ENCODE assay signal across 12 cellular contexts in the genomic region with DNA sequence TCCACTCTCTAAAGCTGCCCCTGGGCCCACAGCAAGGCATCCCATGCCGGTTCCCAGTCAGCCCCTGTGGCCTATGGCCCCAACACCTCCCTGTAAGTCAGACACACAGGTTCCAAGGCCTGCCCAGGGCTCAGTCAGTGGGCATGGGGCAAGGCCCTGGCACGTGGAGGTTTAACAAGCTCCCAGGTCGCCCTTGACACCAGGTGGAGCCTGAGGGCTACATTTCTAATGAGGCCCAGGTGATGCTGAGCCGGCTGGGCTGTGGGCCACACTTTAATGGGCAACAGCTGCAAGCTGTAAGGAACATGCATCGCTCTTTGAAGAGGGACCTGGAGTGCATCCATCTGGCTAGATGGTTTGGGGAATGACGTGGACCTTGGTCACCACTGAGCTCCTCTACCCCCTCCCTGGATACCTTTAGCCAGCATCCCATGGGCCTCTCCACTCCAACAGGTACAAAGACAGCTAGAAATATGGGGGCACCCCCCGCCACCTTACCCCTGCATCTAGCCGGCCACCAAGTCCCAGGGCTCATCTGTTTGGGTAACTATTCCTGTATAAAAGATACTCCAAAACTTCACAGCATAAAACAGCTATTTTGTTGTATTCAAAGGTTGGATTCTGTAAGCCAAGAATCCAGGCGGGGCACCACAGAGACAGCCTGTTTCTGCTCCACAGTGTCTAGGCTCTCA.
A peak's percentile ranks its signal among the peaks of the same experiment; 100 is the strongest.
DNase-seq lines count a peak whose midpoint lies in the region; ATAC-seq and TF ChIP-seq lines count a peak whose summit lies in the region.
"Had no signal": no experiment of that assay in that cellular context is flagged by ENCODE, and none has a peak within 500 bp of the region (broad histone marks: within the 10 kb centered on the region; RNA-seq: fewer than 3 reads in every experiment).

No MANE protein-coding gene starts in this region.

- H3K9me3 Mint-ChIP-seq in Caco-2 (ENCODE audit: unreplicated experiment), result peaks cover 10% of the 10 kb centered on the region

- DNase-seq in Caco-2 (peak; percentile 21 to 38), HFF-Myc (ENCODE audit: extremely low read depth, low read depth) (peak; percentile 82), Panc1 (ENCODE audit: low read depth, low spot score) (no peak), hepatocyte (ENCODE audit: low spot score) (peak; percentile 37), HK-2 (ENCODE audit: unreplicated experiment) (no peak), BE2C (no peak), KG1 (lab: John Stamatoyannopoulos, UW) (no peak)
- DNase-seq: activated CD8-positive, alpha-beta memory T cell treated with anti-CD3 and anti-CD28 coated beads, Interleukin-2, amount 10 ng/mL, durations not matched to agents 7 days and 5 days; brain microvascular endothelial cell; midbrain had no signal

- BruUV-seq in Caco-2 (replicated peaks; lab: Mats Ljungman, UMichigan) (no TSS peak), Panc1 (replicated peaks; lab: Mats Ljungman, UMichigan) (no TSS peak)

- H3K4me2 ChIP-seq in hepatocyte, result no peak overlapping the region

- H3K4me3 ChIP-seq in Caco-2 (ENCODE audit: low read depth, low read length) (no peak overlapping the region), HFF-Myc (replicated peaks; ENCODE audit: low read depth, low read length) (no peak overlapping the region), Panc1 (ENCODE audit: low read depth in 2 of 2, low read length in 2 of 2) (no peak overlapping the region), hepatocyte (no peak overlapping the region), BE2C (ENCODE audit: low read depth, low read length) (no peak overlapping the region)
- H3K4me3 ChIP-seq: skin epidermis had no signal

- no peaks in the 10 kb centered on the region for H3K27me3 ChIP-seq in Caco-2 (replicated peaks; ENCODE audit: control insufficient read depth, insufficient read depth, low read length)
- no peaks in the 10 kb centered on the region for H3K27me3 ChIP-seq in Panc1 (ENCODE audit: control insufficient read depth, insufficient read depth, low read length)
- H3K27me3 ChIP-seq in hepatocyte, result no peaks in the 10 kb centered on the region
- no peaks in the 10 kb centered on the region for H3K27me3 ChIP-seq in BE2C
- H3K27me3 ChIP-seq: brain microvascular endothelial cell had no signal

- peak in 1 of 2 experiments; percentile 6 for TF ChIP-seq CTCF in Caco-2 (IDR thresholded peaks at IDR 0.05; ENCODE audit: insufficient read depth in 1 of 2, low read depth in 1 of 2, low read length in 1 of 2, severe bottlenecking in 1 of 2, unreplicated experiment in 1 of 2)
- peak; percentile 30 for TF ChIP-seq CTCF in HFF-Myc (IDR thresholded peaks at IDR 0.05; ENCODE audit: low read depth, low read length, missing control alignments)
- TF ChIP-seq CTCF in Panc1 (IDR thresholded peaks at IDR 0.05), result no peak
- no peak for TF ChIP-seq CTCF in hepatocyte (IDR thresholded peaks at IDR 0.05; ENCODE audit: poor library complexity)
- no peak for TF ChIP-seq CTCF in BE2C (IDR thresholded peaks at IDR 0.05; ENCODE audit: low read depth, low read length)

- H3K36me3 ChIP-seq in Caco-2 (ENCODE audit: control insufficient read depth, insufficient read depth, low read length), result no peaks in the 10 kb centered on the region
- no peaks in the 10 kb centered on the region for H3K36me3 ChIP-seq in Panc1 (ENCODE audit: control insufficient read depth, insufficient read depth, low read length)
- H3K36me3 ChIP-seq in hepatocyte (replicated peaks; ENCODE audit: insufficient read depth, low read depth), result no peaks in the 10 kb centered on the region
- no peaks in the 10 kb centered on the region for H3K36me3 ChIP-seq in BE2C
- H3K36me3 ChIP-seq: brain microvascular endothelial cell had no signal

- no peaks in the 10 kb centered on the region for H3K9me2 ChIP-seq in hepatocyte (replicated peaks; ENCODE audit: insufficient read depth)

- no peak overlapping the region for H2AFZ ChIP-seq in hepatocyte

- H4K20me1 ChIP-seq in hepatocyte (ENCODE audit: insufficient read depth, poor library complexity, severe bottlenecking), result no peaks in the 10 kb centered on the region

- POLR2A ChIA-PET in Caco-2 (lab: Charles Lee) (no interaction called here), Panc1 (lab: Charles Lee) (no interaction called here)

- peak; percentile 40; the same call in 1 of the 2 replicates for ATAC-seq in Panc1
- ATAC-seq in GM18909 (IDR thresholded peaks at IDR 0.05; ENCODE audit: poor library complexity, unreplicated experiment), result no peak
- ATAC-seq: activated CD8-positive, alpha-beta memory T cell treated with anti-CD3 and anti-CD28 coated beads, Interleukin-2, amount 10 ng/mL, durations not matched to agents 7 days and 5 days had no signal

- H3K4me1 ChIP-seq in Caco-2 (no peaks in the 10 kb centered on the region), Panc1 (ENCODE audit: control insufficient read depth, insufficient read depth, low read length) (no peaks in the 10 kb centered on the region), hepatocyte (ENCODE audit: insufficient read depth) (no peaks in the 10 kb centered on the region), BE2C (no peaks in the 10 kb centered on the region)

- H3K27ac ChIP-seq in Panc1 (ENCODE audit: low read length) (no peak overlapping the region), hepatocyte (no peak overlapping the region)
- H3K27ac ChIP-seq: brain microvascular endothelial cell had no signal

- 70% methylated on average over 9 of the region's 9 CpGs for WGBS in hepatocyte (ENCODE audit: low lambda C conversion rate, missing lambda C conversion rate)

- H3K9me3 ChIP-seq in Caco-2 (peaks cover 8% of the 10 kb centered on the region), Panc1 (ENCODE audit: control insufficient read depth, insufficient read depth, low read depth, low read length) (no peaks in the 10 kb centered on the region; the same call in 1 of the 2 replicates), hepatocyte (ENCODE audit: low read depth) (no peaks in the 10 kb centered on the region), BE2C (no peaks in the 10 kb centered on the region)

- peaks cover 5% of the 10 kb centered on the region for H3K4me1 Mint-ChIP-seq in Caco-2 (ENCODE audit: low read depth, unreplicated experiment)
- H3K4me1 Mint-ChIP-seq: activated CD8-positive, alpha-beta memory T cell treated with anti-CD3 and anti-CD28 coated beads, Interleukin-2, amount 10 ng/mL, durations not matched to agents 7 days and 5 days had no signal

- H3K27me3 Mint-ChIP-seq in Caco-2 (ENCODE audit: insufficient read depth, unreplicated experiment), result no peaks in the 10 kb centered on the region
- H3K27me3 Mint-ChIP-seq: activated CD8-positive, alpha-beta memory T cell treated with anti-CD3 and anti-CD28 coated beads, Interleukin-2, amount 10 ng/mL, durations not matched to agents 7 days and 5 days had no signal

- H3K36me3 Mint-ChIP-seq in Caco-2 (ENCODE audit: insufficient read depth, unreplicated experiment), result no peaks in the 10 kb centered on the region
- H3K36me3 Mint-ChIP-seq: activated CD8-positive, alpha-beta memory T cell treated with anti-CD3 and anti-CD28 coated beads, Interleukin-2, amount 10 ng/mL, durations not matched to agents 7 days and 5 days had no signal

- H3K79me2 ChIP-seq in hepatocyte, result no peaks in the 10 kb centered on the region

- no peak overlapping the region for H3K4me3 Mint-ChIP-seq in Caco-2 (ENCODE audit: unreplicated experiment)
- H3K4me3 Mint-ChIP-seq: activated CD8-positive, alpha-beta memory T cell treated with anti-CD3 and anti-CD28 coated beads, Interleukin-2, amount 10 ng/mL, durations not matched to agents 7 days and 5 days had no signal

- in situ Hi-C loops in Panc1 (cut with HindIII; ENCODE audit: low pct_unique_long_range_greater_than_20kb, low sequenced_read_pairs), result no loop called here

- intact Hi-C loops in Caco-2 (cut with micrococcal nuclease; ENCODE audit: unreplicated experiment) (no loop called here), Panc1 (cut with micrococcal nuclease; ENCODE audit: unreplicated experiment) (no loop called here)

- no peak overlapping the region for H3K27ac Mint-ChIP-seq in Caco-2 (ENCODE audit: unreplicated experiment)
- H3K27ac Mint-ChIP-seq: activated CD8-positive, alpha-beta memory T cell treated with anti-CD3 and anti-CD28 coated beads, Interleukin-2, amount 10 ng/mL, durations not matched to agents 7 days and 5 days had no signal

- CTCF ChIA-PET in Caco-2 (lab: Charles Lee) (interaction anchor here (0.9 to 3.0 kb wide), 4 partner anchors 93 to 302 kb away, joined by 3 to 14 read pairs (median 5); no protein-coding TSS in a partner anchor), Panc1 (lab: Charles Lee) (interaction anchor here (0.5 kb wide), 1 partner anchor 100 kb away, joined by 3 read pairs; no protein-coding TSS in a partner anchor)

Comparison
In these comparisons a context has a peak if more than half of its experiments do, and no peak if none do; other contexts are left out.
1. DNase-seq: peak in Caco-2 (2 of 2), HFF-Myc (single experiment) and hepatocyte (single experiment); none in Panc1 (single experiment), HK-2 (single experiment), BE2C (single experiment) and KG1 (single experiment).